9 cellular contexts compared by ENCODE assay signal in genomic region chr13:40315416-40316064, GRCh38.
DNase-seq lines count a peak whose midpoint lies in the region; ATAC-seq and TF ChIP-seq lines count a peak whose summit lies in the region.
"Had no signal": no experiment of that assay in that cellular context is flagged by ENCODE, and none has a peak within 500 bp of the region (broad histone marks: within the 10 kb centered on the region; RNA-seq: fewer than 3 reads in every experiment).

No MANE protein-coding gene starts in this region.

- no peak for ATAC-seq in HG03354 (IDR thresholded peaks at IDR 0.05; ENCODE audit: poor library complexity, severe bottlenecking, unreplicated experiment)

- H3K36me3 Mint-ChIP-seq in endothelial cell (ENCODE audit: low read depth, unreplicated experiment): no peaks in the 10 kb centered on the region

- H3K4me1 Mint-ChIP-seq in endothelial cell (ENCODE audit: unreplicated experiment): peaks cover 57% of the 10 kb centered on the region

- H3K9me3 ChIP-seq in HAP-1: no peaks in the 10 kb centered on the region

- in situ Hi-C loops in HAP-1 (cut with MboI; ENCODE audit: low sequenced_read_pairs): no loop called here

- H3K4me3 ChIP-seq in HAP-1: no peak overlapping the region

- H3K36me3 ChIP-seq in HAP-1 (replicated peaks): no peaks in the 10 kb centered on the region

- no peak for TF ChIP-seq CTCF in endothelial cell (IDR thresholded peaks at IDR 0.05; ENCODE audit: unreplicated experiment)

- H3K4me1 ChIP-seq in HAP-1: peaks cover 11% of the 10 kb centered on the region

- peak overlapping the region; percentile 31 for H3K27ac Mint-ChIP-seq in endothelial cell (ENCODE audit: unreplicated experiment)

- H3K27me3 Mint-ChIP-seq in endothelial cell (ENCODE audit: unreplicated experiment): peaks cover 6% of the 10 kb centered on the region

- DNase-seq in M059J (ENCODE audit: low read depth) (peak; percentile 46), endothelial cell (ENCODE audit: low spot score) (no peak), NOMO-1 treated with dmso at 0.1 percent for 144 hours (lab: John Stamatoyannopoulos, UW; ENCODE audit: unreplicated experiment) (no peak), HAP-1 (ENCODE audit: low spot score in 2 of 2) (no peak), head of caudate nucleus (no peak)
- DNase-seq in activated CD8-positive, alpha-beta memory T cell treated with anti-CD3 and anti-CD28 coated beads, Interleukin-2, amount 50 U/mL, for 1 hour (ENCODE audit: extremely low read depth): peak; percentile 10
- DNase-seq in stimulated activated CD4-positive, alpha-beta T cell treated with anti-CD3 and anti-CD28 coated beads, Interleukin-15, amount 100 ng/mL, for 48 hours (ENCODE audit: low read depth in 2 of 2): peak; percentile 32 to 42
- DNase-seq: NCI-H524 treated with DMSO at 0.1 percent for 48 hours had no signal

- H3K27me3 ChIP-seq in HAP-1 (ENCODE audit: low read depth): no peaks in the 10 kb centered on the region

- no peaks in the 10 kb centered on the region for H3K9me3 Mint-ChIP-seq in endothelial cell (ENCODE audit: unreplicated experiment)

- H3K4me3 Mint-ChIP-seq in endothelial cell (ENCODE audit: unreplicated experiment): no peak overlapping the region

- intact Hi-C loops in head of caudate nucleus (cut with DNase I): no loop called here

Comparison
In these comparisons a context has a peak if more than half of its experiments do, and no peak if none do; other contexts are left out.
1. DNase-seq: peak in M059J (single experiment), activated CD8-positive, alpha-beta memory T cell treated with anti-CD3 and anti-CD28 coated beads, Interleukin-2, amount 50 U/mL, for 1 hour (single experiment) and stimulated activated CD4-positive, alpha-beta T cell treated with anti-CD3 and anti-CD28 coated beads, Interleukin-15, amount 100 ng/mL, for 48 hours (2 of 2); none in endothelial cell (single experiment), NOMO-1 treated with dmso at 0.1 percent for 144 hours (single experiment), HAP-1 (0 of 2) and head of caudate nucleus (0 of 42).